8 cellular contexts compared by ENCODE assay signal in genomic region chr13:26255717-26256277, GRCh38. TPM values are rescaled to one million over a fixed set of nuclear protein-coding genes. Genes with fewer than 3 reads are reported as not detected.
DNase-seq lines count a peak whose midpoint lies in the region; ATAC-seq, FAIRE-seq and TF ChIP-seq lines count a peak whose summit lies in the region.

No MANE protein-coding gene starts in this region.

- no peaks in the 10 kb centered on the region for H3K27me3 ChIP-seq in SJCRH30
- H3K27me3 ChIP-seq in subcutaneous abdominal adipose tissue (ENCODE audit: control insufficient read depth in 5 of 5, insufficient read depth in 4 of 5, low read length in 5 of 5), result no peaks in the 10 kb centered on the region
- H3K27me3 ChIP-seq in gastroesophageal sphincter, result no peaks in the 10 kb centered on the region
- H3K27me3 ChIP-seq in testis, result no peaks in the 10 kb centered on the region

- 47 to 62% methylated on average over 10 of the region's 10 CpGs for WGBS in gastroesophageal sphincter (ENCODE audit: low coverage in 1 of 2), 2 donors
- WGBS in testis, 2 donors, result 21 to 23% methylated on average over 10 of the region's 10 CpGs

- H3K27me3 Mint-ChIP-seq in glutamatergic neuron (ENCODE audit: unreplicated experiment), result peaks cover 8% of the 10 kb centered on the region

- TF ChIP-seq CTCF in glutamatergic neuron (IDR thresholded peaks at IDR 0.05; ENCODE audit: partially characterized antibody, unreplicated experiment), result peak; percentile 40
- TF ChIP-seq CTCF in gastroesophageal sphincter (IDR thresholded peaks at IDR 0.05), result peak in 2 of 4 experiments; percentile 14 to 17
- peak in 1 of 3 experiments; percentile 26 for TF ChIP-seq CTCF in testis (IDR thresholded peaks at IDR 0.05)

- H3K27ac ChIP-seq in SJCRH30, result peak overlapping the region; percentile 87; the same call in 1 of the 2 replicates
- H3K27ac ChIP-seq in subcutaneous abdominal adipose tissue (ENCODE audit: low read depth, low read length), result no peak overlapping the region
- H3K27ac ChIP-seq in gastroesophageal sphincter, result peak overlapping the region in 1 of 4 donors; percentile 94
- H3K27ac ChIP-seq in testis, result peak overlapping the region in 1 of 2 donors; percentile 32

- H3K9ac ChIP-seq in subcutaneous abdominal adipose tissue (ENCODE audit: low read length in 5 of 5), result peak overlapping the region in 3 of 5 donors; percentile 81 to 88 (median 86)

- TF ChIP-seq EP300 in gastroesophageal sphincter (IDR thresholded peaks at IDR 0.05), result no peak

- no peak for ATAC-seq in gastroesophageal sphincter

- DNase-seq in AML-193 (lab: John Stamatoyannopoulos, UW) (peak; percentile 33 to 50), GM12892 (ENCODE audit: insufficient read length) (no peak), SJCRH30 (peak in 1 of 2 experiments; percentile 40), glutamatergic neuron (no peak), testis (no peak)
- DNase-seq in NK-92 treated with Interleukin-12 subunit alpha and Interleukin-12 subunit beta, amount 100 ng/mL, for 24 hours (lab: John Stamatoyannopoulos, UW), result no peak

- no peaks in the 10 kb centered on the region for H3K36me3 ChIP-seq in SJCRH30
- no peaks in the 10 kb centered on the region for H3K36me3 ChIP-seq in subcutaneous abdominal adipose tissue (ENCODE audit: control insufficient read depth in 5 of 5, insufficient read depth in 5 of 5, low read length in 5 of 5)
- no peaks in the 10 kb centered on the region for H3K36me3 ChIP-seq in gastroesophageal sphincter
- H3K36me3 ChIP-seq in testis (ENCODE audit: low read depth, missing control alignments), result no peaks in the 10 kb centered on the region

- H3K4me3 Mint-ChIP-seq in glutamatergic neuron (ENCODE audit: unreplicated experiment), result peak overlapping the region; percentile 96

- peaks cover 15% of the 10 kb centered on the region for H3K4me1 ChIP-seq in SJCRH30
- peaks cover 0 to 19% (median 16%) of the 10 kb centered on the region in 5 donors for H3K4me1 ChIP-seq in subcutaneous abdominal adipose tissue (ENCODE audit: control insufficient read depth in 5 of 5, insufficient read depth in 5 of 5, low read length in 5 of 5)
- peaks cover 9 to 33% (median 10%) of the 10 kb centered on the region in 3 donors for H3K4me1 ChIP-seq in gastroesophageal sphincter
- no peaks in the 10 kb centered on the region for H3K4me1 ChIP-seq in testis

- peak; percentile 81 for FAIRE-seq in GM12892 (lab: Jason Lieb, UNC)

- no peaks in the 10 kb centered on the region for H3K9me3 ChIP-seq in SJCRH30 (replicated peaks)
- H3K9me3 ChIP-seq in subcutaneous abdominal adipose tissue (ENCODE audit: control insufficient read depth in 5 of 5, low read length in 5 of 5), result no peaks in the 10 kb centered on the region
- no peaks in the 10 kb centered on the region for H3K9me3 ChIP-seq in gastroesophageal sphincter
- no peaks in the 10 kb centered on the region for H3K9me3 ChIP-seq in testis

- H3K4me3 ChIP-seq in SJCRH30 (peak overlapping the region; percentile 64), subcutaneous abdominal adipose tissue (ENCODE audit: low read depth in 1 of 5, low read length in 5 of 5) (peak overlapping the region in 2 of 5 donors; percentile 80 to 88), gastroesophageal sphincter (peak overlapping the region in 1 of 2 donors; percentile 89), testis (no peak overlapping the region)

- no peaks in the 10 kb centered on the region for H3K36me3 Mint-ChIP-seq in glutamatergic neuron (ENCODE audit: unreplicated experiment)

- H3K27ac Mint-ChIP-seq in glutamatergic neuron (ENCODE audit: unreplicated experiment), result peak overlapping the region; percentile 69

- peaks cover 19% of the 10 kb centered on the region for H3K4me1 Mint-ChIP-seq in glutamatergic neuron (ENCODE audit: low read depth, unreplicated experiment)

- H3K9me3 Mint-ChIP-seq in glutamatergic neuron (ENCODE audit: unreplicated experiment), result peaks cover 5% of the 10 kb centered on the region

- intact Hi-C loops in testis (cut with DNase I; ENCODE audit: low total_unique reads), result no loop called here

- TF ChIP-seq POLR2A in GM12892 (IDR thresholded peaks at IDR 0.05; ENCODE audit: low read depth, low read length) (no peak), gastroesophageal sphincter (IDR thresholded peaks at IDR 0.05) (no peak), testis (IDR thresholded peaks at IDR 0.05) (no peak)

RNA-seq across cellular contexts. Expression of gene CDK8, which starts 1.9 kb away (rescaled TPM):
- 14.1 TPM for polyA plus RNA-seq in GM12892 (2012; ENCODE audit: missing spikeins)
- 72.8 and 74.5 TPM in 2 replicates for total RNA-seq in SJCRH30 (2014; rRNA removed; shearing (Covaris generic))
- 27.9 TPM for total RNA-seq in glutamatergic neuron (ENCODE audit: unreplicated experiment)
- total RNA-seq in gastroesophageal sphincter, result 10 to 100 TPM; 16.2 to 25.5 (median 23.3) TPM
- 10 to 100 TPM; 16.5 to 31.7 TPM for total RNA-seq in testis
- polyA plus RNA-seq in testis (ENCODE audit: insufficient read depth, low read depth, low replicate concordance), result 27.1 TPM

RNA-seq across cellular contexts. Expression of gene RNF6, which starts 33.7 kb away (rescaled TPM):
- polyA plus RNA-seq in GM12892 (2012; ENCODE audit: missing spikeins), result 32.6 TPM
- 39.3 and 41.6 TPM in 2 replicates for total RNA-seq in SJCRH30 (2014; rRNA removed; shearing (Covaris generic))
- total RNA-seq in glutamatergic neuron (ENCODE audit: unreplicated experiment) (14.9 TPM), gastroesophageal sphincter (10 to 100 TPM; 18.8 to 29.5 (median 23.2) TPM), testis (10 to 100 TPM; 34.7 to 38.4 TPM)
- 42.8 TPM for polyA plus RNA-seq in testis (ENCODE audit: insufficient read depth, low read depth, low replicate concordance)

Comparison
In these comparisons a context has a peak if more than half of its experiments do, and no peak if none do; other contexts are left out.
1. DNase-seq: peak in AML-193 (2 of 2); none in GM12892 (single experiment), glutamatergic neuron (single experiment), testis (single experiment) and NK-92 treated with Interleukin-12 subunit alpha and Interleukin-12 subunit beta, amount 100 ng/mL, for 24 hours (single experiment).